In the genomic region with DNA sequence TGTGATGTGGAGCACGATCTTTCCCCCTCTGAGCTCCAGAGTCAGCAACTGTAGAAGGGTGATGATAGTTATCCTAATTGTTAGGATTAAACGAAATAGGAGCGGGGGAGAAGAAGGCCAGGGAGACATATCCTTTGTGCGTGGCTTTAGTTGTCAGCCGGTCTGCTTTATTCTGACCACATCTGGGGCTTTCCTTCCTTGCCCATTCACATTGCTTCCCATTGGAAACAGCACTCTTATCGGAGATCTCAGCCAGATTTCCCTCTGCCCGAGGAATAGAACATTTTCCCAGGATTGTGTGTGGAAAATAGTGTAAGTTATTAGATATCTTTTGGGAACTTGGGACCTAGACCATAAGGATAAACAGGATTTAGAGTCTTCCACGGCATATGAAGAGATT, we compare ENCODE assay signal across 8 cellular contexts. TPM values are rescaled to one million over a fixed set of nuclear protein-coding genes. Genes with fewer than 3 reads are reported as not detected.
DNase-seq lines count a peak whose midpoint lies in the region; ATAC-seq and TF ChIP-seq lines count a peak whose summit lies in the region.

No MANE protein-coding gene starts in this region.

- H3K4me3 ChIP-seq in ACC112 (ENCODE audit: low read depth, low read length) (peak overlapping the region; percentile 93), HUES64 (ENCODE audit: low read length) (peak overlapping the region; percentile 86)
- peak overlapping the region; percentile 81 for H3K4me3 ChIP-seq in naive thymus-derived CD4-positive, alpha-beta T cell (ENCODE audit: low read length)

- no peak overlapping the region for H3K27ac Mint-ChIP-seq in chondrocyte (ENCODE audit: unreplicated experiment)
- H3K27ac Mint-ChIP-seq in naive thymus-derived CD4-positive, alpha-beta T cell: peak overlapping the region in 6 of 9 donors; percentile 10 to 95 (median 42)

- CTCF ChIA-PET in naive thymus-derived CD4-positive, alpha-beta T cell (lab: Charles Lee): no interaction called here

- H3K27me3 ChIP-seq in ACC112 (ENCODE audit: insufficient read depth, low read length): no peaks in the 10 kb centered on the region
- H3K27me3 ChIP-seq in HUES64 (ENCODE audit: insufficient read depth, low read length): peaks cover 50% of the 10 kb centered on the region
- no peaks in the 10 kb centered on the region for H3K27me3 ChIP-seq in naive thymus-derived CD4-positive, alpha-beta T cell (ENCODE audit: control insufficient read depth in 2 of 2, insufficient read depth in 2 of 2, low read length in 2 of 2)

- no peaks in the 10 kb centered on the region for H3K9me3 ChIP-seq in HUES64 (ENCODE audit: insufficient read depth, low read depth, low read length)
- no peaks in the 10 kb centered on the region for H3K9me3 ChIP-seq in naive thymus-derived CD4-positive, alpha-beta T cell (ENCODE audit: control insufficient read depth in 2 of 3, low read length in 3 of 3)

- H3K27ac ChIP-seq in ACC112 (ENCODE audit: low read depth, low read length) (no peak overlapping the region), HUES64 (ENCODE audit: low read depth, low read length) (no peak overlapping the region)
- H3K27ac ChIP-seq in naive thymus-derived CD4-positive, alpha-beta T cell (ENCODE audit: low read depth, low read length): peak overlapping the region; percentile 76

- no peak overlapping the region for H3K9ac ChIP-seq in HUES64 (ENCODE audit: low read depth, low read length)

- no peak for TF ChIP-seq CTCF in chondrocyte (IDR thresholded peaks at IDR 0.05)

- peaks cover 7% of the 10 kb centered on the region; the same call in 1 of the 2 replicates for H3K36me3 ChIP-seq in ACC112 (ENCODE audit: insufficient read depth, low read length)
- no peaks in the 10 kb centered on the region for H3K36me3 ChIP-seq in HUES64 (ENCODE audit: insufficient read depth, low read length)
- H3K36me3 ChIP-seq in naive thymus-derived CD4-positive, alpha-beta T cell (ENCODE audit: control insufficient read depth in 2 of 3, insufficient read depth in 3 of 3, low read length in 3 of 3): peaks cover 0 to 4% (median 0%) of the 10 kb centered on the region in 3 experiments

- no peak for DNase-seq in chondrocyte (ENCODE audit: low spot score)
- no peak for DNase-seq in naive thymus-derived CD4-positive, alpha-beta T cell
- DNase-seq in NAMALWA (ENCODE audit: low spot score): no peak
- DNase-seq in stimulated activated naive CD4-positive, alpha-beta T cell (lab: John Stamatoyannopoulos, UW): no peak

- 88% methylated on average over 8 of the region's 8 CpGs for WGBS in HUES64

- H3K27me3 Mint-ChIP-seq in chondrocyte (ENCODE audit: low read depth): peaks cover 2% of the 10 kb centered on the region
- H3K27me3 Mint-ChIP-seq in naive thymus-derived CD4-positive, alpha-beta T cell: no peaks in the 10 kb centered on the region

- H3K4me1 ChIP-seq in ACC112 (ENCODE audit: control insufficient read depth, insufficient read depth, low read length, unreplicated experiment) (peaks cover 27% of the 10 kb centered on the region), HUES64 (ENCODE audit: insufficient read depth, low read length) (peaks cover 5% of the 10 kb centered on the region; the same call in 1 of the 2 replicates)
- peaks cover 16% of the 10 kb centered on the region in 2 donors for H3K4me1 ChIP-seq in naive thymus-derived CD4-positive, alpha-beta T cell (ENCODE audit: control insufficient read depth in 2 of 2, insufficient read depth in 2 of 2, low read length in 2 of 2)

- ATAC-seq in naive thymus-derived CD4-positive, alpha-beta T cell: no peak
- ATAC-seq in GM21447 (IDR thresholded peaks at IDR 0.05; ENCODE audit: unreplicated experiment) (no peak), GM21825 (IDR thresholded peaks at IDR 0.05; ENCODE audit: unreplicated experiment) (no peak)

- H2AFZ ChIP-seq in ACC112 (ENCODE audit: low read length, unreplicated experiment): no peak overlapping the region

- peaks cover 2% of the 10 kb centered on the region for H3K36me3 Mint-ChIP-seq in chondrocyte (ENCODE audit: low read depth)
- H3K36me3 Mint-ChIP-seq in naive thymus-derived CD4-positive, alpha-beta T cell: peaks cover 6 to 48% (median 11%) of the 10 kb centered on the region in 5 donors

- H3K79me2 ChIP-seq in ACC112 (ENCODE audit: control insufficient read depth, insufficient read depth, low read length, unreplicated experiment): peaks cover 57% of the 10 kb centered on the region

- H3K4me3 Mint-ChIP-seq in chondrocyte (ENCODE audit: unreplicated experiment): peak overlapping the region; percentile 89
- H3K4me3 Mint-ChIP-seq in naive thymus-derived CD4-positive, alpha-beta T cell: peak overlapping the region; percentile 89 to 99 (median 93)

- intact Hi-C loops in naive thymus-derived CD4-positive, alpha-beta T cell (cut with micrococcal nuclease): loop anchor here in 1 of 2 donors (5.0 kb wide), 2 partner anchors 33 to 1483 kb away; a partner anchor contains a TSS

- POLR2A ChIA-PET in naive thymus-derived CD4-positive, alpha-beta T cell (lab: Charles Lee): interaction anchor here (0.7 to 8.6 kb wide), 4 partner anchors 11 to 57 kb away, joined by 3 to 73 read pairs (median 4); no protein-coding TSS in a partner anchor

- H3K9me3 Mint-ChIP-seq in chondrocyte (ENCODE audit: low read depth): no peaks in the 10 kb centered on the region
- peaks cover 0 to 10% (median 0%) of the 10 kb centered on the region in 11 donors for H3K9me3 Mint-ChIP-seq in naive thymus-derived CD4-positive, alpha-beta T cell

- peaks cover 27% of the 10 kb centered on the region for H3K4me1 Mint-ChIP-seq in chondrocyte (ENCODE audit: low read depth)
- H3K4me1 Mint-ChIP-seq in naive thymus-derived CD4-positive, alpha-beta T cell: peaks cover 41 to 74% (median 64%) of the 10 kb centered on the region in 7 donors

RNA-seq across cellular contexts. Expression of a gene that starts 1.5 kb away (rescaled TPM):
- polyA plus RNA-seq in HUES64 (2013, experiment 1 of 2): 20.5 TPM
- polyA plus RNA-seq in HUES64 (2013, experiment 2 of 2): 24.3 TPM
- 19.5 to 23.5 TPM (median 23.4 TPM) in 3 replicates for total RNA-seq in chondrocyte
- 100 to 1,000 TPM in 1 of 5 experiments, 10 to 100 TPM in 3, 1 to 10 TPM in 1; 8.7 to 119 (median 11.6) TPM for total RNA-seq in naive thymus-derived CD4-positive, alpha-beta T cell
- 10 to 100 TPM; 25.9 to 28.2 TPM for polyA plus RNA-seq in naive thymus-derived CD4-positive, alpha-beta T cell

RNA-seq across cellular contexts. Expression of a gene that starts 31.0 kb away (rescaled TPM):
- 14.5 TPM for polyA plus RNA-seq in HUES64 (2013, experiment 1 of 2)
- polyA plus RNA-seq in HUES64 (2013, experiment 2 of 2): 12.9 TPM
- 22.0 to 36.4 TPM (median 36.1 TPM) in 3 replicates for total RNA-seq in chondrocyte
- 10 to 100 TPM; 14.9 to 36.8 (median 19.5) TPM for total RNA-seq in naive thymus-derived CD4-positive, alpha-beta T cell
- polyA plus RNA-seq in naive thymus-derived CD4-positive, alpha-beta T cell: 10 to 100 TPM; 17.9 to 19.6 TPM
